In the genomic region with DNA sequence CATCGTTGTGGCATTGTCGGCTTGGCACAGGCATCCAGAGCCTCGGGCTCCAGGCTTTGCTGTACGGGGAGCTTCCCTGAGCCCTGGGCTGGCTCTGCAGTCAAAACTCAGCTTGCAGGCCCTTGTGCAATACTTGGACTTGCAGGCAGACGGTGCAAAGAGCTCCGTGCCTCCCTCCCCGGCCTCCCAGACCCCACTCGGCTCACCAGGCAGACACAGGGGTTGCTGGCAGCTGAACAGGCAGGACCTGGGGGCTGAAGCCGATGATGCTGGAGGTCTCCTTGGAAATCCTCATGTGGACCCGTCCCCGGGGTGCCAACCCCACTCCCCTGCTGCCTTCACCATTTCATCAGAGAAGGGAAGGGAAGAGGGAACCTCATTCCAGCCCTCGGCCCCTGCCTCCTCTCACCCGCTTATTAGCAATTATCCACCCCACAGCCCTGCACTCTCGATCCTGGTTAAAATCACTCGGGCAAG, we compare ENCODE assay signal across 16 cellular contexts. TPM values are rescaled to one million over a fixed set of nuclear protein-coding genes. Genes with fewer than 3 reads are reported as not detected.
DNase-seq lines count a peak whose midpoint lies in the region; ATAC-seq, FAIRE-seq and TF ChIP-seq lines count a peak whose summit lies in the region.
"Had no signal": no experiment of that assay in that cellular context is flagged by ENCODE, and none has a peak within 500 bp of the region (broad histone marks: within the 10 kb centered on the region; RNA-seq: fewer than 3 reads in every experiment).

No MANE protein-coding gene starts in this region.

- ATAC-seq in activated T-cell treated with anti-CD3 and anti-CD28 coated beads, Interleukin-2, amount 50 U/mL, for 4 hours, result no peak
- peak; percentile 15 for ATAC-seq in body of pancreas
- ATAC-seq: HCT116 had no signal

- no peaks in the 10 kb centered on the region for H3K9me3 ChIP-seq in body of pancreas
- H3K9me3 ChIP-seq: mucosa of descending colon, Peyer's patch, prostate gland had no signal

- peaks cover 7% of the 10 kb centered on the region for H3K4me1 Mint-ChIP-seq in activated T-cell treated with anti-CD3 and anti-CD28 coated beads, Interleukin-2, amount 50 U/mL, for 4 hours (ENCODE audit: low read depth)
- peaks cover 32% of the 10 kb centered on the region for H3K4me1 Mint-ChIP-seq in nephron progenitor cell

- H3K9me3 Mint-ChIP-seq in activated T-cell treated with anti-CD3 and anti-CD28 coated beads, Interleukin-2, amount 50 U/mL, for 4 hours, result no peaks in the 10 kb centered on the region
- H3K9me3 Mint-ChIP-seq in nephron progenitor cell, result peaks cover 3% of the 10 kb centered on the region

- no peaks in the 10 kb centered on the region for H3K27me3 ChIP-seq in body of pancreas
- H3K27me3 ChIP-seq: Peyer's patch had no signal

- 70 to 73% methylated on average over 6 to 15 of the region's 15 CpGs for WGBS in body of pancreas, 2 donors

- H3K27ac Mint-ChIP-seq in nephron progenitor cell, result peak overlapping the region; percentile 91

- intact Hi-C loops in body of pancreas (cut with DNase I), result no loop called here

- peak overlapping the region; percentile 19 for H3K4me3 Mint-ChIP-seq in activated T-cell treated with anti-CD3 and anti-CD28 coated beads, Interleukin-2, amount 50 U/mL, for 4 hours
- peak overlapping the region; percentile 30 for H3K4me3 Mint-ChIP-seq in nephron progenitor cell

- no peaks in the 10 kb centered on the region for H3K4me1 ChIP-seq in body of pancreas
- H3K4me1 ChIP-seq: prostate gland had no signal

- peaks cover 35% of the 10 kb centered on the region for H3K36me3 Mint-ChIP-seq in activated T-cell treated with anti-CD3 and anti-CD28 coated beads, Interleukin-2, amount 50 U/mL, for 4 hours (ENCODE audit: insufficient read depth)
- no peaks in the 10 kb centered on the region for H3K36me3 Mint-ChIP-seq in nephron progenitor cell (ENCODE audit: low read depth)

- H3K36me3 ChIP-seq in body of pancreas (replicated peaks in 1 of 2; ENCODE audit: insufficient read depth in 1 of 2, low read depth in 2 of 2), result no peaks in the 10 kb centered on the region
- H3K36me3 ChIP-seq: Peyer's patch, prostate gland had no signal

- no peak overlapping the region for H3K27ac ChIP-seq in body of pancreas
- H3K27ac ChIP-seq: prostate gland had no signal

- no peak overlapping the region for H3K4me3 ChIP-seq in body of pancreas
- H3K4me3 ChIP-seq: mucosa of descending colon, Peyer's patch, prostate gland had no signal

- H3K27me3 Mint-ChIP-seq in activated T-cell treated with anti-CD3 and anti-CD28 coated beads, Interleukin-2, amount 50 U/mL, for 4 hours (ENCODE audit: low read depth), result no peaks in the 10 kb centered on the region
- H3K27me3 Mint-ChIP-seq in nephron progenitor cell (ENCODE audit: low read depth, poor library complexity), result peaks cover 5% of the 10 kb centered on the region

- no peak for TF ChIP-seq POLR2A in body of pancreas (IDR thresholded peaks at IDR 0.05)

- no peak for FAIRE-seq in RCC 7860 (lab: Jason Lieb, UNC)
- FAIRE-seq: G401.6 had no signal

- DNase-seq in activated T-cell treated with anti-CD3 and anti-CD28 coated beads, Interleukin-2, amount 50 U/mL, for 4 hours, result no peak
- DNase-seq in activated T-cell treated with anti-CD3 and anti-CD28 coated beads, Interleukin-2, amount 50 U/mL, for 1 hour, result no peak
- peak; percentile 80 for DNase-seq in HuH-7 (ENCODE audit: low spot score)
- no peak for DNase-seq in body of pancreas
- DNase-seq in nephron progenitor cell, result no peak
- DNase-seq in NCI-H187 (lab: John Stamatoyannopoulos, UW), result no peak
- no peak for DNase-seq in AG08396 (ENCODE audit: low spot score)
- DNase-seq in RCC 7860 (ENCODE audit: low spot score), result no peak
- DNase-seq: dermis blood vessel endothelial cell, left cardiac atrium, NCI-H748 treated with DMSO at 0.1 percent for 48 hours had no signal

- TF ChIP-seq CTCF in body of pancreas (IDR thresholded peaks at IDR 0.05), result no peak
- no peak for TF ChIP-seq CTCF in nephron progenitor cell (IDR thresholded peaks at IDR 0.05)

RNA-seq across cellular contexts. Expression of a gene that starts 59.6 kb away (rescaled TPM):
- 10 to 100 TPM; 23.7 to 25.7 (median 25.0) TPM for total RNA-seq in activated T-cell treated with anti-CD3 and anti-CD28 coated beads, Interleukin-2, amount 50 U/mL, for 4 hours
- total RNA-seq in body of pancreas, result 10 to 100 TPM; 12.2 to 17.5 TPM
